In the genomic region with DNA sequence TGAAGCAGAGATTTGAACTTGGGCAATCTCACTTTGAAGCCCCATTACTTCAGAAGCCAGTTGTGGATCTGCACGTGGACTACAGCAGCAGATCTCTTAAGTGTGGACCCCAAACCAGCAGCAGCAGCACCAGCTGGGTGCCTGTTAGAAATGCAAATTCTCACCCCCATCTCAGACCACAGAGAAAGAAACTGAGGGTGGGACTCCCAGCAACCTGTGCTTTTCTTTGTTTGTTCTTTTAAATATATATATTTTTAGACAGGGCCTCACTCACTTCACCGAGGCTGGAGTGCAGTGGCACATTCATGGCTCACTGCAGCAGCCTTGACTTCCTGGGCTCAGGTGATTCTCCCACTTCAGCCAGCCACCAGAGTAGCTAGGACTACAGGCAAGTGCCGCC, we compare ENCODE assay signal across 15 cellular contexts.
"Had no signal": no experiment of that assay in that cellular context is flagged by ENCODE, and none has a peak within 500 bp of the region (broad histone marks: within the 10 kb centered on the region; RNA-seq: fewer than 3 reads in every experiment).

No MANE protein-coding gene starts in this region.

- H3K27ac ChIP-seq: ascending aorta, foreskin keratinocyte, left lung, tibial nerve, VCaP had no signal

- H3K4me1 ChIP-seq: ascending aorta, foreskin keratinocyte, tibial nerve had no signal

- H3K9me3 Mint-ChIP-seq: naive thymus-derived CD8-positive, alpha-beta T cell; stimulated activated naive B cell treated with anti-CD40 and anti-IgM and Interleukin-4, amounts not matched to agents 10 μg/mL and 1 μg/mL and 100 μg/mL, for 72 hours had no signal

- H3K27me3 Mint-ChIP-seq: activated CD4-positive, alpha-beta T cell treated with anti-CD3 and anti-CD28 coated beads for 36 hours; naive thymus-derived CD8-positive, alpha-beta T cell; stimulated activated naive B cell treated with anti-CD40 and anti-IgM and Interleukin-4, amounts not matched to agents 10 μg/mL and 1 μg/mL and 100 μg/mL, for 72 hours had no signal

- H3K4me3 ChIP-seq: ascending aorta, left lung, mucosa of descending colon, smooth muscle cell, tibial nerve had no signal

- ATAC-seq: activated CD4-positive, alpha-beta T cell treated with anti-CD3 and anti-CD28 coated beads for 36 hours; activated CD8-positive, alpha-beta T cell treated with anti-CD3 and anti-CD28 coated beads, Interleukin-2, amount 10 ng/mL, durations not matched to agents 7 days and 5 days; foreskin keratinocyte; left lung; mucosa of descending colon; naive thymus-derived CD8-positive, alpha-beta T cell; right cardiac atrium; stimulated activated naive B cell treated with anti-CD40 and anti-IgM and Interleukin-4, amounts not matched to agents 10 μg/mL and 1 μg/mL and 100 μg/mL, for 72 hours had no signal

- H3K4me2 ChIP-seq: smooth muscle cell had no signal

- H3K4me1 Mint-ChIP-seq: activated CD4-positive, alpha-beta T cell treated with anti-CD3 and anti-CD28 coated beads for 36 hours had no signal

- DNase-seq: activated CD4-positive, alpha-beta T cell treated with anti-CD3 and anti-CD28 coated beads for 36 hours; activated CD8-positive, alpha-beta memory T cell treated with anti-CD3 and anti-CD28 coated beads, Interleukin-2, amount 50 U/mL, for 48 hours; activated CD8-positive, alpha-beta T cell treated with anti-CD3 and anti-CD28 coated beads, Interleukin-2, amount 10 ng/mL, durations not matched to agents 7 days and 5 days; activated naive CD4-positive, alpha-beta T cell; foreskin keratinocyte; head of caudate nucleus; left lung; mucosa of descending colon; naive thymus-derived CD8-positive, alpha-beta T cell; right cardiac atrium; stimulated activated naive B cell treated with anti-CD40 and anti-IgM and Interleukin-4, amounts not matched to agents 10 μg/mL and 1 μg/mL and 100 μg/mL, for 72 hours had no signal

- H3K27me3 ChIP-seq: ascending aorta, foreskin keratinocyte, left lung, tibial nerve had no signal

- H3K9me3 ChIP-seq: ascending aorta, left lung, mucosa of descending colon, tibial nerve had no signal

- H3K27ac Mint-ChIP-seq: activated CD4-positive, alpha-beta T cell treated with anti-CD3 and anti-CD28 coated beads for 36 hours had no signal

- H3K4me3 Mint-ChIP-seq: activated CD4-positive, alpha-beta T cell treated with anti-CD3 and anti-CD28 coated beads for 36 hours; activated CD8-positive, alpha-beta T cell treated with anti-CD3 and anti-CD28 coated beads, Interleukin-2, amount 10 ng/mL, durations not matched to agents 7 days and 5 days; naive thymus-derived CD8-positive, alpha-beta T cell; stimulated activated naive B cell treated with anti-CD40 and anti-IgM and Interleukin-4, amounts not matched to agents 10 μg/mL and 1 μg/mL and 100 μg/mL, for 72 hours had no signal
